9 cellular contexts compared by ENCODE assay signal in the genomic region with DNA sequence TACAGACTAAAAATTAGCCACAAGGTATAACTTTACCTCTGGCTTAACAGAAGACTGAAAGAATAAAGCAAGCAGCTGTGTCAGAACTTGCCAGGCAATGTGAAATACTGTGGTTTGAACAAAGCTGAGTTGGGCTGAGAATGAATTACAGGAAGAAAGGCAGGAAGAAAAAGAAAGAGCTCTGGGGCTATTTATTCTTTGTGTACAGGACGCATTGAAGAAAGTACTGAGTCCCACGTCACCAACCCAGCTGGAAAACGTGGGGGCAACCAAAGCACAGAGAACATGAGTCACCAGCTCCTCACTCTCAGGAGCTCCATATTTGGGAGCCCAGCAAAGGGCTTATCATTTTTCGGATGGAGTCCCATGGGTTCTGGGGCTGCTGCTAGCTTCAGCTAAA.
DNase-seq lines count a peak whose midpoint lies in the region; ATAC-seq and TF ChIP-seq lines count a peak whose summit lies in the region.
"Had no signal": no experiment of that assay in that cellular context is flagged by ENCODE, and none has a peak within 500 bp of the region (broad histone marks: within the 10 kb centered on the region; RNA-seq: fewer than 3 reads in every experiment).

No MANE protein-coding gene starts in this region.

- H3K4me1 Mint-ChIP-seq in stimulated activated naive CD8-positive, alpha-beta T cell treated with anti-CD3 and anti-CD28 coated beads, Interleukin-15, Interleukin-2, amounts not matched to agents 100 ng/mL and 50 ng/mL, for 24 hours (ENCODE audit: low read depth) = peaks cover 87% of the 10 kb centered on the region

- no peak for TF ChIP-seq CTCF in astrocyte of the spinal cord (IDR thresholded peaks at IDR 0.05; ENCODE audit: low read depth, low read length)

- DNase-seq in SJSA1 (ENCODE audit: low read depth in 1 of 2, low spot score in 2 of 2) (peak; percentile 62 to 69), astrocyte of the spinal cord (ENCODE audit: low read depth, low spot score) (peak; percentile 90), myocyte (ENCODE audit: low read depth) (peak; percentile 86), DMS79 treated with DMSO at 0.1 percent for 48 hours (lab: John Stamatoyannopoulos, UW) (no peak), NCI-H524 treated with DMSO at 0.1 percent for 48 hours (lab: John Stamatoyannopoulos, UW) (no peak)

- in situ Hi-C loops in astrocyte of the spinal cord (cut with HindIII; ENCODE audit: low sequenced_read_pairs) = no loop called here

- peak; percentile 73 for ATAC-seq in GM18907 (IDR thresholded peaks at IDR 0.05; ENCODE audit: unreplicated experiment)
- ATAC-seq in GM21528 (IDR thresholded peaks at IDR 0.05; ENCODE audit: low FRiP score, unreplicated experiment) = no peak
- ATAC-seq: HCT116 had no signal

- H3K36me3 Mint-ChIP-seq in stimulated activated naive CD8-positive, alpha-beta T cell treated with anti-CD3 and anti-CD28 coated beads, Interleukin-15, Interleukin-2, amounts not matched to agents 100 ng/mL and 50 ng/mL, for 24 hours (ENCODE audit: low read depth) = peaks cover 80% of the 10 kb centered on the region

- no peaks in the 10 kb centered on the region for H3K27me3 ChIP-seq in SJSA1 (replicated peaks)

- no peaks in the 10 kb centered on the region for H3K9me3 ChIP-seq in SJSA1 (replicated peaks)

- peak overlapping the region; percentile 53 for H3K4me3 Mint-ChIP-seq in stimulated activated naive CD8-positive, alpha-beta T cell treated with anti-CD3 and anti-CD28 coated beads, Interleukin-15, Interleukin-2, amounts not matched to agents 100 ng/mL and 50 ng/mL, for 24 hours

- H3K4me1 ChIP-seq in SJSA1 (replicated peaks) = peaks cover 18% of the 10 kb centered on the region

- H3K36me3 ChIP-seq in SJSA1 = no peaks in the 10 kb centered on the region

- H3K4me3 ChIP-seq in SJSA1 = no peak overlapping the region
- no peak overlapping the region for H3K4me3 ChIP-seq in astrocyte of the spinal cord (ENCODE audit: low read depth, low read length)

- no peaks in the 10 kb centered on the region for H3K27me3 Mint-ChIP-seq in stimulated activated naive CD8-positive, alpha-beta T cell treated with anti-CD3 and anti-CD28 coated beads, Interleukin-15, Interleukin-2, amounts not matched to agents 100 ng/mL and 50 ng/mL, for 24 hours

- H3K27ac ChIP-seq in SJSA1 = peak overlapping the region; percentile 65

- peak overlapping the region; percentile 90 for H3K27ac Mint-ChIP-seq in stimulated activated naive CD8-positive, alpha-beta T cell treated with anti-CD3 and anti-CD28 coated beads, Interleukin-15, Interleukin-2, amounts not matched to agents 100 ng/mL and 50 ng/mL, for 24 hours

- peaks cover 7% of the 10 kb centered on the region for H3K9me3 Mint-ChIP-seq in stimulated activated naive CD8-positive, alpha-beta T cell treated with anti-CD3 and anti-CD28 coated beads, Interleukin-15, Interleukin-2, amounts not matched to agents 100 ng/mL and 50 ng/mL, for 24 hours

Comparison
In these comparisons a context has a peak if more than half of its experiments do, and no peak if none do; other contexts are left out.
1. DNase-seq: peak in SJSA1 (2 of 2), astrocyte of the spinal cord (single experiment) and myocyte (single experiment); none in DMS79 treated with DMSO at 0.1 percent for 48 hours (single experiment) and NCI-H524 treated with DMSO at 0.1 percent for 48 hours (single experiment).